1 cellular context compared by ENCODE assay signal in genomic region chr20:1499528-1500420, GRCh38.
TF ChIP-seq lines count a peak whose summit lies in the region.

No MANE protein-coding gene starts in this region.

TF ChIP-seq in K562, 482 proteins besides CTCF, POLR2A, EP300 and RAD21 (continued from another document):
- no peak for TF ChIP-seq PBX2 (CRISPR knock-in tag; IDR thresholded peaks at IDR 0.05; ENCODE audit: low read depth)
- TF ChIP-seq PBX2 (tag; conservative IDR thresholded peaks at IDR 0.05; ENCODE audit: low read depth), result no peak
